11 cellular contexts compared by ENCODE assay signal in genomic region chr13:24617394-24618218, GRCh38.
DNase-seq lines count a peak whose midpoint lies in the region; ATAC-seq and TF ChIP-seq lines count a peak whose summit lies in the region.
"Had no signal": no experiment of that assay in that cellular context is flagged by ENCODE, and none has a peak within 500 bp of the region (broad histone marks: within the 10 kb centered on the region; RNA-seq: fewer than 3 reads in every experiment).

No MANE protein-coding gene starts in this region.

- H3K56ac ChIP-seq in mesendoderm (ENCODE audit: low read length): peak overlapping the region; percentile 2

- peak overlapping the region; percentile 94 for H3K27ac Mint-ChIP-seq in CD4-positive, alpha-beta T cell
- peak overlapping the region; percentile 81 for H3K27ac Mint-ChIP-seq in activated CD4-positive, alpha-beta memory T cell treated with anti-CD3 and anti-CD28 coated beads, Interleukin-2, amount 10 ng/mL, durations not matched to agents 7 days and 5 days
- H3K27ac Mint-ChIP-seq: mesothelial cell of epicardium had no signal

- peak overlapping the region; percentile 60 for H3K4me2 ChIP-seq in DOHH2 (ENCODE audit: low read length)
- H3K4me2 ChIP-seq in mesendoderm (ENCODE audit: low read length): no peak overlapping the region

- no peak overlapping the region for H2BK120ac ChIP-seq in mesendoderm (ENCODE audit: low read depth, low read length)

- no peaks in the 10 kb centered on the region for H4K20me1 ChIP-seq in DOHH2 (ENCODE audit: control insufficient read depth, insufficient read depth, low read depth, low read length)

- H3K79me1 ChIP-seq in mesendoderm (ENCODE audit: low read length): no peaks in the 10 kb centered on the region

- no peak overlapping the region for H3K9ac ChIP-seq in mesendoderm (ENCODE audit: low read length)

- in situ Hi-C loops in gastrocnemius medialis (cut with MboI; ENCODE audit: low sequenced_read_pairs in 4 of 4): no loop called here

- H2BK5ac ChIP-seq in mesendoderm (ENCODE audit: low read length): no peak overlapping the region

- no peak overlapping the region for H2AK5ac ChIP-seq in mesendoderm (ENCODE audit: low read length)

- peaks cover 56% of the 10 kb centered on the region for H3K4me1 ChIP-seq in DOHH2 (ENCODE audit: control insufficient read depth, low read length)
- H3K4me1 ChIP-seq in mesendoderm (ENCODE audit: control insufficient read depth, low read depth, low read length): no peaks in the 10 kb centered on the region
- no peaks in the 10 kb centered on the region for H3K4me1 ChIP-seq in gastrocnemius medialis

- no peak overlapping the region for H3K4me3 Mint-ChIP-seq in CD4-positive, alpha-beta T cell
- no peak overlapping the region for H3K4me3 Mint-ChIP-seq in activated CD4-positive, alpha-beta memory T cell treated with anti-CD3 and anti-CD28 coated beads, Interleukin-2, amount 10 ng/mL, durations not matched to agents 7 days and 5 days
- H3K4me3 Mint-ChIP-seq: mesothelial cell of epicardium had no signal

- H4K8ac ChIP-seq in mesendoderm (ENCODE audit: low read depth, low read length): no peak overlapping the region

- no peak overlapping the region for H2BK15ac ChIP-seq in mesendoderm (replicated peaks; ENCODE audit: low read depth)

- no peak for TF ChIP-seq CTCF in CD4-positive, alpha-beta T cell (IDR thresholded peaks at IDR 0.05)
- TF ChIP-seq CTCF in DOHH2 (IDR thresholded peaks at IDR 0.05; ENCODE audit: low read depth, low read length, poor library complexity, severe bottlenecking) (no peak), gastrocnemius medialis (IDR thresholded peaks at IDR 0.05 in 4 of 5, conservative IDR thresholded peaks at IDR 0.05 in 1 of 5) (no peak)

- no peak overlapping the region for H4K5ac ChIP-seq in mesendoderm (ENCODE audit: low read length)

- no peaks in the 10 kb centered on the region for H3K9me2 ChIP-seq in DOHH2 (replicated peaks; ENCODE audit: control insufficient read depth, low read length)

- no peak for ATAC-seq in CD4-positive, alpha-beta T cell (ENCODE audit: poor library complexity)
- ATAC-seq in gastrocnemius medialis (no peak), HG02852 (IDR thresholded peaks at IDR 0.05; ENCODE audit: unreplicated experiment) (no peak), GM21447 (IDR thresholded peaks at IDR 0.05; ENCODE audit: unreplicated experiment) (no peak)

- H3K36me3 ChIP-seq in DOHH2 (ENCODE audit: control insufficient read depth, low read length) (no peaks in the 10 kb centered on the region), mesendoderm (ENCODE audit: control insufficient read depth, insufficient read depth, low read length) (no peaks in the 10 kb centered on the region), gastrocnemius medialis (no peaks in the 10 kb centered on the region)

- H3K27me3 ChIP-seq in CD4-positive, alpha-beta T cell (ENCODE audit: control insufficient read depth, insufficient read depth, low read length): no peaks in the 10 kb centered on the region
- no peaks in the 10 kb centered on the region for H3K27me3 ChIP-seq in DOHH2 (ENCODE audit: control insufficient read depth, low read length)
- no peaks in the 10 kb centered on the region for H3K27me3 ChIP-seq in mesendoderm (ENCODE audit: insufficient read depth, low read length, poor library complexity)
- no peaks in the 10 kb centered on the region for H3K27me3 ChIP-seq in gastrocnemius medialis

- peaks cover 10% of the 10 kb centered on the region for H3F3A ChIP-seq in DOHH2 (ENCODE audit: control insufficient read depth, insufficient read depth)

- no peaks in the 10 kb centered on the region for H3K36me3 Mint-ChIP-seq in CD4-positive, alpha-beta T cell (ENCODE audit: low read depth)
- peaks cover 8% of the 10 kb centered on the region for H3K36me3 Mint-ChIP-seq in activated CD4-positive, alpha-beta memory T cell treated with anti-CD3 and anti-CD28 coated beads, Interleukin-2, amount 10 ng/mL, durations not matched to agents 7 days and 5 days (ENCODE audit: low read depth)
- H3K36me3 Mint-ChIP-seq: mesothelial cell of epicardium had no signal

- POLR2A ChIA-PET in CD4-positive, alpha-beta T cell (lab: Charles Lee): interaction anchor here (1.3 to 1.5 kb wide), 3 partner anchors 10 to 92 kb away, joined by 3 to 5 read pairs (median 4); no protein-coding TSS in a partner anchor
- POLR2A ChIA-PET in activated CD4-positive, alpha-beta memory T cell treated with anti-CD3 and anti-CD28 coated beads, Interleukin-2, amount 10 ng/mL, durations not matched to agents 7 days and 5 days (lab: Charles Lee): interaction anchor here (1.0 to 2.0 kb wide), 6 partner anchors 10 to 363 kb away, joined by 4 to 18 read pairs (median 5); partner anchors contain the start of gene PARP4

- H3K4me1 Mint-ChIP-seq in CD4-positive, alpha-beta T cell (ENCODE audit: low read depth): peaks cover 25% of the 10 kb centered on the region
- peaks cover 46% of the 10 kb centered on the region for H3K4me1 Mint-ChIP-seq in activated CD4-positive, alpha-beta memory T cell treated with anti-CD3 and anti-CD28 coated beads, Interleukin-2, amount 10 ng/mL, durations not matched to agents 7 days and 5 days

- intact Hi-C loops in CD4-positive, alpha-beta T cell (cut with DNase I, micrococcal nuclease): no loop called here
- intact Hi-C loops in gastrocnemius medialis (cut with DNase I; ENCODE audit: low total_unique reads): no loop called here

- WGBS in mesendoderm (ENCODE audit: extremely low coverage, insufficient coverage, low lambda C conversion rate): no CpG with 5 or more reads among the region's 13 CpGs

- H3K9me3 Mint-ChIP-seq in CD4-positive, alpha-beta T cell: no peaks in the 10 kb centered on the region
- H3K9me3 Mint-ChIP-seq in activated CD4-positive, alpha-beta memory T cell treated with anti-CD3 and anti-CD28 coated beads, Interleukin-2, amount 10 ng/mL, durations not matched to agents 7 days and 5 days: peaks cover 3% of the 10 kb centered on the region
- H3K9me3 Mint-ChIP-seq: mesothelial cell of epicardium had no signal

- no peak overlapping the region for H3K18ac ChIP-seq in mesendoderm (ENCODE audit: low read length)

- H3K23ac ChIP-seq in mesendoderm (ENCODE audit: low read length): no peak overlapping the region

- no peaks in the 10 kb centered on the region for H3K27me3 Mint-ChIP-seq in CD4-positive, alpha-beta T cell
- H3K27me3 Mint-ChIP-seq in activated CD4-positive, alpha-beta memory T cell treated with anti-CD3 and anti-CD28 coated beads, Interleukin-2, amount 10 ng/mL, durations not matched to agents 7 days and 5 days: no peaks in the 10 kb centered on the region

- CTCF ChIA-PET in CD4-positive, alpha-beta T cell (lab: Charles Lee): no interaction called here
- CTCF ChIA-PET in activated CD4-positive, alpha-beta memory T cell treated with anti-CD3 and anti-CD28 coated beads, Interleukin-2, amount 10 ng/mL, durations not matched to agents 7 days and 5 days (lab: Charles Lee): interaction anchor here (0.8 to 2.4 kb wide), 2 partner anchors 12 to 13 kb away, joined by 3 to 14 read pairs; no protein-coding TSS in a partner anchor

- H3K79me2 ChIP-seq in DOHH2 (ENCODE audit: control insufficient read depth, low read length) (no peaks in the 10 kb centered on the region), mesendoderm (ENCODE audit: control insufficient read depth, insufficient read depth, low read length) (no peaks in the 10 kb centered on the region)

- H3K27ac ChIP-seq in CD4-positive, alpha-beta T cell (ENCODE audit: low read depth, low read length): no peak overlapping the region
- peak overlapping the region; percentile 85 for H3K27ac ChIP-seq in DOHH2 (ENCODE audit: low read depth, low read length)
- no peak overlapping the region for H3K27ac ChIP-seq in mesendoderm (ENCODE audit: low read depth, low read length)
- H3K27ac ChIP-seq in gastrocnemius medialis: no peak overlapping the region

- H3K4me3 ChIP-seq in DOHH2 (ENCODE audit: low read length) (peak overlapping the region; percentile 30; the same call in 1 of the 2 replicates), mesendoderm (ENCODE audit: low read length) (no peak overlapping the region), gastrocnemius medialis (no peak overlapping the region)

- no peaks in the 10 kb centered on the region for H3K9me3 ChIP-seq in CD4-positive, alpha-beta T cell (ENCODE audit: control insufficient read depth, low read length)
- H3K9me3 ChIP-seq in DOHH2 (ENCODE audit: control insufficient read depth, insufficient read depth, low read length) (no peaks in the 10 kb centered on the region), gastrocnemius medialis (no peaks in the 10 kb centered on the region)

- no peak overlapping the region for H3K4ac ChIP-seq in mesendoderm (ENCODE audit: low read depth, low read length)

- no peak for DNase-seq in CD4-positive, alpha-beta T cell
- DNase-seq in activated CD4-positive, alpha-beta memory T cell treated with anti-CD3 and anti-CD28 coated beads, Interleukin-2, amount 10 ng/mL, durations not matched to agents 7 days and 5 days: no peak
- peak; percentile 61 for DNase-seq in mesendoderm
- DNase-seq in gastrocnemius medialis: no peak
- DNase-seq: C1 segment of cervical spinal cord, EL, NCI-H2227 treated with DMSO at 0.1 percent for 48 hours had no signal

- no peak for TF ChIP-seq POLR2A in gastrocnemius medialis (IDR thresholded peaks at IDR 0.05)
